9 cellular contexts compared by ENCODE assay signal in the genomic region with DNA sequence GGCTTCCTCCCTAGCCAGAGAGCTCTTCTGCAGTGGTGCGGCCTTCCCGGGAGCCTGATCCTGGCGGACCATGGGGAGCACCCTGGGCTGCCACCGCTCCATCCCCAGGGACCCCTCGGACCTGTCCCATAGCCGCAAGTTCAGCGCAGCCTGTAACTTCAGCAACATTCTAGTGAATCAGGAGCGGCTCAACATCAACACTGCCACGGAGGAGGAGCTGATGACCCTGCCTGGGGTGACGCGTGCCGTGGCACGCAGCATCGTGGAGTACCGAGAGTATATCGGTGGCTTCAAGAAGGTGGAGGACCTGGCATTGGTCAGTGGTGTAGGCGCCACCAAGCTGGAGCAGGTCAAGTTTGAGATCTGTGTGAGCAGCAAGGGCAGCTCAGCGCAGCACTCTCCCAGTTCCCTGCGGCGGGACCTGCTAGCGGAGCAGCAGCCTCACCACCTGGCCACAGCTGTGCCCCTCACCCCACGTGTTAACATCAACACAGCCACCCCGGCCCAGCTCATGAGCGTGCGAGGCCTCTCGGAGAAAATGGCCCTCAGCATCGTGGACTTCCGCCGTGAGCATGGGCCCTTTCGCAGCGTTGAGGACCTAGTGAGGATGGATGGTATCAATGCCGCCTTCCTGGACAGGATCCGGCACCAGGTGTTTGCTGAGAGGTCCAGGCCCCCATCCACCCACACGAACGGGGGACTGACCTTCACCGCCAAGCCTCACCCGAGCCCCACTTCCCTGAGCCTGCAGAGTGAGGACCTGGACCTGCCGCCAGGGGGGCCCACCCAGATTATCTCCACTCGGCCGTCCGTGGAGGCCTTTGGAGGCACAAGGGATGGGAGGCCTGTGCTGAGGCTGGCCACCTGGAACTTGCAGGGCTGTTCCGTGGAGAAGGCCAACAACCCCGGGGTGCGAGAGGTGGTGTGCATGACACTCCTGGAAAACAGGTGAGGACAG. TPM values are rescaled to one million over a fixed set of nuclear protein-coding genes. Genes with fewer than 3 reads are reported as not detected.
DNase-seq lines count a peak whose midpoint lies in the region; ATAC-seq, FAIRE-seq and TF ChIP-seq lines count a peak whose summit lies in the region.
"Had no signal": no experiment of that assay in that cellular context is flagged by ENCODE, and none has a peak within 500 bp of the region (broad histone marks: within the 10 kb centered on the region; RNA-seq: fewer than 3 reads in every experiment).

No MANE protein-coding gene starts in this region.

- H3K9ac ChIP-seq in PC-3 (ENCODE audit: low read length) = peak overlapping the region; percentile 84

- H3K27me3 ChIP-seq in CD4-positive, alpha-beta memory T cell (ENCODE audit: insufficient read depth, low read length) = no peaks in the 10 kb centered on the region
- no peaks in the 10 kb centered on the region for H3K27me3 ChIP-seq in PC-3 (ENCODE audit: low read length)
- no peaks in the 10 kb centered on the region for H3K27me3 ChIP-seq in pancreas

- H3K4me1 Mint-ChIP-seq in CD4-positive, alpha-beta memory T cell = peaks cover 20 to 53% (median 44%) of the 10 kb centered on the region in 4 donors

- no peaks in the 10 kb centered on the region for H3K9me2 ChIP-seq in PC-3 (replicated peaks; ENCODE audit: low read length)

- peaks cover 64% of the 10 kb centered on the region for H3K79me2 ChIP-seq in PC-3 (ENCODE audit: low read length)

- H3K4me1 ChIP-seq in CD4-positive, alpha-beta memory T cell (ENCODE audit: insufficient read depth, low read length) = peaks cover 44% of the 10 kb centered on the region
- H3K4me1 ChIP-seq in PC-3 (ENCODE audit: insufficient read depth, low read length) = peaks cover 49% of the 10 kb centered on the region
- H3K4me1 ChIP-seq in pancreas = peaks cover 13 to 49% (median 28%) of the 10 kb centered on the region in 3 donors

- FAIRE-seq in pancreas (lab: Jason Lieb, UNC) = no peak

- intact Hi-C loops in CD4-positive, alpha-beta memory T cell (cut with micrococcal nuclease) = loop anchor here (5.0 to 10.0 kb wide), 5 partner anchors 160 to 462 kb away; partner anchors contain the start of gene ANLN
- intact Hi-C loops in PC-3 (cut with micrococcal nuclease) = no loop called here
- intact Hi-C loops in pancreas (cut with DNase I) = loop anchor here in 1 of 3 donors (10.0 kb wide), 1 partner anchor 130 kb away; no protein-coding TSS in a partner anchor

- WGBS in pancreas, 2 donors = 84 to 88% methylated on average over 44 of the region's 44 CpGs

- no TSS peak for BruUV-seq in PC-3 (replicated peaks; lab: Mats Ljungman, UMichigan)

- ATAC-seq in PC-3 (peak; percentile 0; the same call in 1 of the 2 replicates), pancreas (no peak), GM18519 (IDR thresholded peaks at IDR 0.05; ENCODE audit: low FRiP score, unreplicated experiment) (no peak)

- CTCF ChIA-PET in CD4-positive, alpha-beta memory T cell (lab: Charles Lee; ENCODE audit: partially characterized antibody) = interaction anchor here (0.7 to 2.0 kb wide), 2 partner anchors 133 to 136 kb away, joined by 3 to 7 read pairs; no protein-coding TSS in a partner anchor
- CTCF ChIA-PET in PC-3 (lab: Charles Lee) = interaction anchor here (0.6 to 0.8 kb wide), 3 partner anchors 26 to 169 kb away, joined by 4 to 5 read pairs (median 4); no protein-coding TSS in a partner anchor

- peak overlapping the region; percentile 98 for H3K4me2 ChIP-seq in PC-3 (ENCODE audit: low read length)

- H2AFZ ChIP-seq in PC-3 (ENCODE audit: low read length) = peak overlapping the region; percentile 62; the same call in 1 of the 2 replicates

- H3K27ac ChIP-seq in CD4-positive, alpha-beta memory T cell (ENCODE audit: low read depth, low read length) = no peak overlapping the region
- H3K27ac ChIP-seq in PC-3 (ENCODE audit: low read length) (peak overlapping the region; percentile 9; the same call in 1 of the 2 replicates), pancreas (peak overlapping the region in 3 of 4 donors; percentile 1 to 93 (median 83))

- H3K4me3 ChIP-seq in CD4-positive, alpha-beta memory T cell (ENCODE audit: low read length in 2 of 2) = peak overlapping the region; percentile 32 to 72
- peak overlapping the region; percentile 84 for H3K4me3 ChIP-seq in PC-3 (ENCODE audit: low read length)
- H3K4me3 ChIP-seq in foreskin fibroblast (ENCODE audit: low read depth in 1 of 2, low read length in 2 of 2) = peak overlapping the region; percentile 75 to 88
- peak overlapping the region in 3 of 4 donors; percentile 52 to 97 (median 52) for H3K4me3 ChIP-seq in pancreas

- no peaks in the 10 kb centered on the region for H3F3A ChIP-seq in PC-3 (ENCODE audit: low read length, unreplicated experiment)

- no peak for DNase-seq in CD4-positive, alpha-beta memory T cell
- DNase-seq in PC-3 = peak; percentile 25
- peak in 1 of 2 donors; percentile 18 for DNase-seq in foreskin fibroblast
- DNase-seq in pancreas = peak in 4 of 6 donors; percentile 29 to 83 (median 58)
- no peak for DNase-seq in NCI-H1436 treated with DMSO at 0.1 percent for 48 hours (lab: John Stamatoyannopoulos, UW)
- DNase-seq in GDM1 (lab: John Stamatoyannopoulos, UW) = no peak
- no peak for DNase-seq in dedifferentiated amniotic fluid mesenchymal stem cell (ENCODE audit: extremely low spot score)
- DNase-seq: T-helper 9 cell had no signal

- no peaks in the 10 kb centered on the region for H3K9me3 Mint-ChIP-seq in CD4-positive, alpha-beta memory T cell

- H3K36me3 Mint-ChIP-seq in CD4-positive, alpha-beta memory T cell = peaks cover 0 to 8% of the 10 kb centered on the region in 2 donors

- peak overlapping the region; percentile 79 to 87 (median 81) for H3K4me3 Mint-ChIP-seq in CD4-positive, alpha-beta memory T cell

- peaks cover 42% of the 10 kb centered on the region for H4K20me1 ChIP-seq in PC-3 (ENCODE audit: low read length)

- H3K9me3 ChIP-seq in CD4-positive, alpha-beta memory T cell (ENCODE audit: control insufficient read depth in 1 of 2, low read length in 2 of 2) = no peaks in the 10 kb centered on the region
- H3K9me3 ChIP-seq in PC-3 (ENCODE audit: low read length) = no peaks in the 10 kb centered on the region
- no peaks in the 10 kb centered on the region for H3K9me3 ChIP-seq in pancreas

- H3K36me3 ChIP-seq in CD4-positive, alpha-beta memory T cell (ENCODE audit: insufficient read depth, low read length) = no peaks in the 10 kb centered on the region
- H3K36me3 ChIP-seq in PC-3 (ENCODE audit: low read depth, low read length) = no peaks in the 10 kb centered on the region
- H3K36me3 ChIP-seq in pancreas = no peaks in the 10 kb centered on the region

- TF ChIP-seq CTCF in PC-3 (conservative IDR thresholded peaks at IDR 0.05; ENCODE audit: low read depth, low read length) (peak; percentile 55), foreskin fibroblast (IDR thresholded peaks at IDR 0.05; ENCODE audit: low read depth, low read length) (peak; percentile 3), pancreas (IDR thresholded peaks at IDR 0.05) (no peak)

- POLR2A ChIA-PET in CD4-positive, alpha-beta memory T cell (lab: Charles Lee; ENCODE audit: partially characterized antibody) = interaction anchor here (0.9 kb wide), 1 partner anchor 133 kb away, joined by 3 read pairs; no protein-coding TSS in a partner anchor
- POLR2A ChIA-PET in PC-3 (lab: Charles Lee; ENCODE audit: unreplicated experiment) = interaction anchor here (0.5 to 1.2 kb wide), 3 partner anchors 42 to 135 kb away, joined by 3 to 4 read pairs (median 4); no protein-coding TSS in a partner anchor

- H3K27ac Mint-ChIP-seq in CD4-positive, alpha-beta memory T cell = peak overlapping the region in 2 of 7 donors; percentile 61 to 78

- no peaks in the 10 kb centered on the region for H3K27me3 Mint-ChIP-seq in CD4-positive, alpha-beta memory T cell

RNA-seq across cellular contexts. Expression of gene EEPD1, which starts 1.5 kb away (rescaled TPM):
- 1 to 10 TPM; 6.3 to 8.0 TPM for total RNA-seq in CD4-positive, alpha-beta memory T cell
- 10 to 100 TPM; 42.5 to 63.0 TPM for polyA plus RNA-seq in CD4-positive, alpha-beta memory T cell
- 28.3 and 31.8 TPM in 2 replicates for total RNA-seq in PC-3 (2014; rRNA removed)
- total RNA-seq in pancreas = 10 to 100 TPM in 2 of 6 donors, 1 to 10 TPM in 4; 7.1 to 13.0 (median 8.9) TPM
- 10 to 100 TPM; 29.8 to 60.5 TPM for polyA plus RNA-seq in pancreas

Comparison
In these comparisons a context has a peak if more than half of its experiments do, and no peak if none do; other contexts are left out.
1. DNase-seq: peak in PC-3 (single experiment) and pancreas (4 of 6); none in CD4-positive, alpha-beta memory T cell (0 of 5), NCI-H1436 treated with DMSO at 0.1 percent for 48 hours (single experiment), GDM1 (single experiment) and dedifferentiated amniotic fluid mesenchymal stem cell (single experiment).
2. CTCF ChIP-seq: peak in PC-3 (single experiment) and foreskin fibroblast (single experiment); none in pancreas (0 of 4).
3. Peak in every context shown above with its lines, with median percentiles within 50 percentile points of each other: H3K4me3 ChIP-seq.